8 cellular contexts compared by ENCODE assay signal in genomic region chr7:149774237-149775175, GRCh38.
DNase-seq lines count a peak whose midpoint lies in the region; ATAC-seq lines count a peak whose summit lies in the region.

No MANE protein-coding gene starts in this region.

- H3K27me3 ChIP-seq in iPS DF 6.9 (ENCODE audit: control insufficient read depth, insufficient read depth, low read length): peaks cover 29% of the 10 kb centered on the region

- ATAC-seq in stimulated activated naive CD8-positive, alpha-beta T cell treated with anti-CD3 and anti-CD28 coated beads, Interleukin-15, amount 100 ng/mL, for 72 hours: no peak
- ATAC-seq in HG03469 (IDR thresholded peaks at IDR 0.05; ENCODE audit: unreplicated experiment) (no peak), HG03439 (IDR thresholded peaks at IDR 0.05; ENCODE audit: unreplicated experiment) (no peak)

- H3K36me3 ChIP-seq in iPS DF 6.9 (ENCODE audit: control insufficient read depth, insufficient read depth, low read length): no peaks in the 10 kb centered on the region

- no peaks in the 10 kb centered on the region for H3K9me3 Mint-ChIP-seq in T-helper 2 cell treated with Interferon-gamma antibody and Interleukin-4, amounts not matched to agents 5 μg/mL and 100 μg/mL, for 36 hours
- no peaks in the 10 kb centered on the region for H3K9me3 Mint-ChIP-seq in stimulated activated naive CD8-positive, alpha-beta T cell treated with anti-CD3 and anti-CD28 coated beads, Interleukin-15, amount 100 ng/mL, for 72 hours

- 0 out of 2 replicates have a peak, but pooled peaks cover 2% of the 10 kb centered on the region for H3K4me1 ChIP-seq in iPS DF 6.9 (ENCODE audit: control insufficient read depth, insufficient read depth, low read length)

- H3K27me3 Mint-ChIP-seq in T-helper 2 cell treated with Interferon-gamma antibody and Interleukin-4, amounts not matched to agents 5 μg/mL and 100 μg/mL, for 36 hours (ENCODE audit: low read depth): peaks cover 32% of the 10 kb centered on the region
- H3K27me3 Mint-ChIP-seq in stimulated activated naive CD8-positive, alpha-beta T cell treated with anti-CD3 and anti-CD28 coated beads, Interleukin-15, amount 100 ng/mL, for 72 hours: peaks cover 28% of the 10 kb centered on the region

- H3K4me3 Mint-ChIP-seq in T-helper 2 cell treated with Interferon-gamma antibody and Interleukin-4, amounts not matched to agents 5 μg/mL and 100 μg/mL, for 36 hours: peak overlapping the region; percentile 45
- H3K4me3 Mint-ChIP-seq in stimulated activated naive CD8-positive, alpha-beta T cell treated with anti-CD3 and anti-CD28 coated beads, Interleukin-15, amount 100 ng/mL, for 72 hours: peak overlapping the region; percentile 44 to 60

- peaks cover 1% of the 10 kb centered on the region for H3K4me1 Mint-ChIP-seq in T-helper 2 cell treated with Interferon-gamma antibody and Interleukin-4, amounts not matched to agents 5 μg/mL and 100 μg/mL, for 36 hours (ENCODE audit: low read depth)
- peaks cover 23% of the 10 kb centered on the region for H3K4me1 Mint-ChIP-seq in stimulated activated naive CD8-positive, alpha-beta T cell treated with anti-CD3 and anti-CD28 coated beads, Interleukin-15, amount 100 ng/mL, for 72 hours

- H3K27ac ChIP-seq in iPS DF 6.9 (ENCODE audit: low read length): no peak overlapping the region

- H3K4me3 ChIP-seq in iPS DF 6.9 (ENCODE audit: low read length): peak overlapping the region; percentile 54; the same call in 1 of the 2 replicates

- DNase-seq in T-helper 2 cell treated with Interferon-gamma antibody and Interleukin-4, amounts not matched to agents 5 μg/mL and 100 μg/mL, for 36 hours (ENCODE audit: low spot score): no peak
- DNase-seq in T-helper 2 cell (no peak), UCSD-AML1 (lab: John Stamatoyannopoulos, UW; ENCODE audit: unreplicated experiment) (peak; percentile 44), iPS DF 6.9 (ENCODE audit: low read depth, low spot score) (no peak), germinal center (ENCODE audit: low spot score) (no peak)
- no peak for DNase-seq in stimulated activated naive CD8-positive, alpha-beta T cell treated with anti-CD3 and anti-CD28 coated beads, Interleukin-15, amount 100 ng/mL, for 72 hours

- H3K36me3 Mint-ChIP-seq in T-helper 2 cell treated with Interferon-gamma antibody and Interleukin-4, amounts not matched to agents 5 μg/mL and 100 μg/mL, for 36 hours (ENCODE audit: low read depth): no peaks in the 10 kb centered on the region

- no CpG with 5 or more reads among the region's 27 CpGs for WGBS in iPS DF 6.9 (ENCODE audit: insufficient coverage, insufficient read length)

- H3K9me3 ChIP-seq in iPS DF 6.9 (ENCODE audit: control insufficient read depth, insufficient read depth, low read length): no peaks in the 10 kb centered on the region

- no peak overlapping the region for H3K27ac Mint-ChIP-seq in T-helper 2 cell treated with Interferon-gamma antibody and Interleukin-4, amounts not matched to agents 5 μg/mL and 100 μg/mL, for 36 hours
- peak overlapping the region in 1 of 2 donors; percentile 25 for H3K27ac Mint-ChIP-seq in stimulated activated naive CD8-positive, alpha-beta T cell treated with anti-CD3 and anti-CD28 coated beads, Interleukin-15, amount 100 ng/mL, for 72 hours
